8 cellular contexts compared by ENCODE assay signal in the genomic region with DNA sequence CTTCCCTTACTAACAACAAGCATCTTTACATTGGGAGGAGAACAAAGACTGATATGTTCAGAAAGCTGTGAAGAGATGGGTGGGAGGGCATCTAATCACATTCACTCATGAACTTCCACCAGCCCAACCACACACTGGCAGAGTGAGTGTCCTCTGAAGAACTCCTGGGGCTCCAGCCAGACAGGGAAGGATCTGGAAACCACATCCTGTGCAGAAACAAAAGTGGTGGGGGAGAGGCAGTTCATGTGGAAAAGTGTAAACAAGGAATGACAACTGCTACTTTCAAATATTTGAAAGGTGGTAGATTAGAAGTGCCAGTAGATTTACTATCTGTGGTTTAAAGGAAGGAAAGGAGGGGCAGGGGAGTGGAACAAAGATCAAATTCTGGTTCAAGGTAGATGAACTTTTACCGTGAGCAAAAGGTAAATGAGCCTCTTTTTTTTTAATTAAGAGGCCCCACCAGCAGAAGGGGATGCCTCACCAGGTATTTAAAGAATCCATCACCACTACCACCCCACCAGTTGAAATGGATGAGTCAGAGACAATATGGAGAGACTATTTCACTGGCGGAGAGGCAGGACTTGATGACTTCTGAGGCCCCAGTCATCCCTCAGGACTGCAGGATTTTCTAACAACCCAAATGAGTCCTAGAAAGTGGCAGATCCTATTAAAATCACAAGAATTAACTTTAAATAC. TPM values are rescaled to one million over a fixed set of nuclear protein-coding genes. Genes with fewer than 3 reads are reported as not detected.
DNase-seq lines count a peak whose midpoint lies in the region; FAIRE-seq and TF ChIP-seq lines count a peak whose summit lies in the region.

No MANE protein-coding gene starts in this region.

- FAIRE-seq in GM12891 (lab: Jason Lieb, UNC) = no peak

- DNase-seq in DMS79 treated with DMSO at 0.1 percent for 48 hours (lab: John Stamatoyannopoulos, UW) (peak; percentile 8), NCI-H2196 (lab: John Stamatoyannopoulos, UW; ENCODE audit: unreplicated experiment) (peak; percentile 46), dermis blood vessel endothelial cell (peak; percentile 59), osteocyte (ENCODE audit: extremely low spot score, unreplicated experiment) (no peak), GM12891 (ENCODE audit: insufficient read length, low spot score) (no peak), activated gamma-delta T cell (lab: John Stamatoyannopoulos, UW) (no peak), DMS 273 treated with DMSO at 0.1 percent for 48 hours (lab: John Stamatoyannopoulos, UW) (no peak)
- DNase-seq in central memory CD4-positive, alpha-beta T cell = no peak

- TF ChIP-seq CTCF in osteocyte (IDR thresholded peaks at IDR 0.05) = no peak

- H3K27me3 Mint-ChIP-seq in osteocyte (ENCODE audit: unreplicated experiment) = no peaks in the 10 kb centered on the region

- peaks cover 17% of the 10 kb centered on the region for H3K36me3 Mint-ChIP-seq in osteocyte (ENCODE audit: unreplicated experiment)

- H3K4me1 Mint-ChIP-seq in osteocyte (ENCODE audit: unreplicated experiment) = peaks cover 27% of the 10 kb centered on the region

- H3K27ac Mint-ChIP-seq in osteocyte (ENCODE audit: unreplicated experiment) = peak overlapping the region; percentile 69

- no peak for TF ChIP-seq POLR2A in GM12891 (IDR thresholded peaks at IDR 0.05; ENCODE audit: low read depth, low read length)

- no peaks in the 10 kb centered on the region for H3K9me3 Mint-ChIP-seq in osteocyte (ENCODE audit: unreplicated experiment)

- no peak overlapping the region for H3K4me3 Mint-ChIP-seq in osteocyte (ENCODE audit: unreplicated experiment)

TF ChIP-seq in GM12891, 5 proteins besides CTCF, POLR2A, EP300 and RAD21:
- TF ChIP-seq SPI1 (IDR thresholded peaks at IDR 0.05; ENCODE audit: low read depth, low read length) (no peak), POU2F2 (IDR thresholded peaks at IDR 0.05; ENCODE audit: low read depth, low read length) (no peak), POLR2AphosphoS5 (IDR thresholded peaks at IDR 0.05; ENCODE audit: low read depth, low read length) (no peak), TAF1 (IDR thresholded peaks at IDR 0.05; ENCODE audit: low read depth, low read length) (no peak), PAX5 (IDR thresholded peaks at IDR 0.05; ENCODE audit: insufficient read depth, low read length, severe bottlenecking) (no peak)

RNA-seq across cellular contexts. Expression of a gene that starts 34.5 kb away (rescaled TPM):
- total RNA-seq in dermis blood vessel endothelial cell (20.8 and 27.2 TPM in 2 replicates), osteocyte (31.5 and 35.4 TPM in 2 replicates)
- polyA plus RNA-seq in GM12891 (2012; ENCODE audit: low read depth, missing spikeins) = 22.5 TPM

Comparison
In these comparisons a context has a peak if more than half of its experiments do, and no peak if none do; other contexts are left out.
1. DNase-seq: peak in DMS79 treated with DMSO at 0.1 percent for 48 hours (single experiment), NCI-H2196 (single experiment) and dermis blood vessel endothelial cell (single experiment); none in osteocyte (single experiment), GM12891 (single experiment), activated gamma-delta T cell (single experiment), DMS 273 treated with DMSO at 0.1 percent for 48 hours (single experiment) and central memory CD4-positive, alpha-beta T cell (single experiment).